In the genomic region with DNA sequence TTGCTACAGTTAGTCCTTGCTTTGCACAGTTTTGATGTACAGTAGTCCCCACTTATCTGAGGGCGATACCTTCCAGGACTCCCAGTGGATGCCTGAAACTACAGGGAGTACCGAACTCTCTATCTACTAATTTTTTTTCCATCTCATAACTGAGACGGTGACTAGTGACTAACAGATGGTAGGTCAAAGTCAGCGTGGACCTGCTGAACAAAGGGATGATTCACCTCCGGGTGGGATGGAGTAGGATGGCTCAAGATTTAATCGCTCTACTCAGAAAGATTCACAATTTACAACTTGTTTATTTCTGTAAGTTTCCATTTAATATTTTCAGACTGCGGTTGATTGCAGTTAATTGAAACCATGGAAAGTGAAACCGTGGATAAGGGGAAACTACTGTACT, we compare ENCODE assay signal across 1 cellular context.
TF ChIP-seq lines count a peak whose summit lies in the region.

No MANE protein-coding gene starts in this region.

TF ChIP-seq in HepG2, 621 proteins besides CTCF, POLR2A, EP300 and RAD21 (continued from another document):
- no peak for TF ChIP-seq ZNF639 (CRISPR knock-in tag; conservative IDR thresholded peaks at IDR 0.05)
TF ChIP-seq in HepG2: peak in this region for 1.
